In genomic region chr20:23629017-23629541, GRCh38 we compare ENCODE assay signal across 1 cellular context.
TF ChIP-seq lines count a peak whose summit lies in the region.

No MANE protein-coding gene starts in this region.

TF ChIP-seq in HepG2, 621 proteins besides CTCF, POLR2A, EP300 and RAD21 (continued from another document and continues in another):
- TF ChIP-seq ZNF18 (CRISPR knock-in tag; IDR thresholded peaks at IDR 0.05; ENCODE audit: insufficient replicate concordance), result peak; percentile 67
- TF ChIP-seq ZNF788 (CRISPR knock-in tag; IDR thresholded peaks at IDR 0.05; ENCODE audit: borderline replicate concordance), result peak; percentile 86; the same call in 1 of the 2 replicates
- TF ChIP-seq RFXANK (CRISPR knock-in tag; IDR thresholded peaks at IDR 0.05), result peak; percentile 84
- TF ChIP-seq MXD1 (CRISPR knock-in tag; IDR thresholded peaks at IDR 0.05), result peak; percentile 23
- peak; percentile 55; the same call in 1 of the 2 replicates for TF ChIP-seq ZNF652 (CRISPR knock-in tag; IDR thresholded peaks at IDR 0.05; ENCODE audit: borderline replicate concordance, low read depth)
- TF ChIP-seq TARDBP (CRISPR knock-in tag; IDR thresholded peaks at IDR 0.05), result peak; percentile 92
- TF ChIP-seq ATF4 (CRISPR knock-in tag; IDR thresholded peaks at IDR 0.05), result peak in 1 of 2 experiments; percentile 72; a peak in 2 of 4 replicates
- TF ChIP-seq MYNN (CRISPR knock-in tag; IDR thresholded peaks at IDR 0.05; ENCODE audit: low read depth), result 0 out of 2 replicates have a peak, but pooled peaks have one; percentile 67
- TF ChIP-seq MAFF (IDR thresholded peaks at IDR 0.05; ENCODE audit: low read depth, low read length), result peak; percentile 48; the same call in 1 of the 2 replicates
- TF ChIP-seq ZNF792 (CRISPR knock-in tag; IDR thresholded peaks at IDR 0.05), result peak; percentile 55
- TF ChIP-seq HCFC1 (IDR thresholded peaks at IDR 0.05; ENCODE audit: low read depth, low read length), result no peak
- peak; percentile 89 for TF ChIP-seq NR2F6 (IDR thresholded peaks at IDR 0.05)
- TF ChIP-seq NR2F6 (CRISPR knock-in tag; IDR thresholded peaks at IDR 0.05), result peak; percentile 96
- no peak for TF ChIP-seq PAX8 (CRISPR knock-in tag; IDR thresholded peaks at IDR 0.05; ENCODE audit: borderline replicate concordance)
- peak; percentile 91 for TF ChIP-seq MYPOP (CRISPR knock-in tag; IDR thresholded peaks at IDR 0.05)
- peak; percentile 64; the same call in 1 of the 2 replicates for TF ChIP-seq ZBTB7B (CRISPR knock-in tag; IDR thresholded peaks at IDR 0.05)
- peak; percentile 81; the same call in 1 of the 2 replicates for TF ChIP-seq CREBL2 (CRISPR knock-in tag; IDR thresholded peaks at IDR 0.05; ENCODE audit: borderline replicate concordance)
- peak; percentile 91 for TF ChIP-seq HNF4G (IDR thresholded peaks at IDR 0.05; ENCODE audit: borderline replicate concordance, low read depth, low read length)
- TF ChIP-seq HNF4G (CRISPR knock-in tag; IDR thresholded peaks at IDR 0.05; ENCODE audit: borderline replicate concordance, low read depth), result peak; percentile 94
- TF ChIP-seq SRY (CRISPR knock-in tag; IDR thresholded peaks at IDR 0.05), result peak; percentile 62; the same call in 1 of the 2 replicates
- TF ChIP-seq GPBP1L1 (CRISPR knock-in tag; IDR thresholded peaks at IDR 0.05), result no peak
- peak; percentile 93 for TF ChIP-seq CBX5 (CRISPR knock-in tag; IDR thresholded peaks at IDR 0.05; ENCODE audit: borderline replicate concordance)
- TF ChIP-seq ZNF101 (CRISPR knock-in tag; IDR thresholded peaks at IDR 0.05; ENCODE audit: borderline replicate concordance, low read depth), result no peak
- TF ChIP-seq ZNF574 (CRISPR knock-in tag; IDR thresholded peaks at IDR 0.05), result peak; percentile 65
- peak; percentile 82; the same call in 1 of the 2 replicates for TF ChIP-seq CSRNP1 (CRISPR knock-in tag; IDR thresholded peaks at IDR 0.05)
- TF ChIP-seq GFI1 (CRISPR knock-in tag; IDR thresholded peaks at IDR 0.05; ENCODE audit: borderline replicate concordance), result no peak; the same call in 1 of the 2 replicates
- TF ChIP-seq ZNF580 (CRISPR knock-in tag; IDR thresholded peaks at IDR 0.05; ENCODE audit: borderline replicate concordance, low read depth), result peak; percentile 89; the same call in 1 of the 2 replicates
- TF ChIP-seq KDM6A (CRISPR knock-in tag; IDR thresholded peaks at IDR 0.05; ENCODE audit: low read depth), result peak; percentile 92; the same call in 1 of the 2 replicates
- peak; percentile 96 for TF ChIP-seq BCL6 (CRISPR knock-in tag; IDR thresholded peaks at IDR 0.05)
- TF ChIP-seq ELF1 (CRISPR knock-in tag; IDR thresholded peaks at IDR 0.05), result no peak; the same call in 1 of the 2 replicates
- no peak for TF ChIP-seq MBD4 (IDR thresholded peaks at IDR 0.05; ENCODE audit: borderline replicate concordance, low read length)
- TF ChIP-seq ZBTB4 (CRISPR knock-in tag; IDR thresholded peaks at IDR 0.05; ENCODE audit: borderline replicate concordance), result no peak; the same call in 1 of the 2 replicates
- no peak for TF ChIP-seq SRSF9 (IDR thresholded peaks at IDR 0.05; ENCODE audit: borderline replicate concordance, insufficient read depth, low read depth, low read length, poor library complexity, severe bottlenecking)
- no peak for TF ChIP-seq GZF1 (CRISPR knock-in tag; IDR thresholded peaks at IDR 0.05)
- TF ChIP-seq ATF7-NPFF (CRISPR knock-in tag; IDR thresholded peaks at IDR 0.05; ENCODE audit: low read depth), result no peak
- TF ChIP-seq MED1 (CRISPR knock-in tag; IDR thresholded peaks at IDR 0.05), result peak; percentile 88
- TF ChIP-seq ZFP90 (CRISPR knock-in tag; IDR thresholded peaks at IDR 0.05; ENCODE audit: borderline replicate concordance), result peak; percentile 66
- no peak for TF ChIP-seq ZNF432 (CRISPR knock-in tag; IDR thresholded peaks at IDR 0.05; ENCODE audit: borderline replicate concordance)
- no peak for TF ChIP-seq U2AF2 (IDR thresholded peaks at IDR 0.05; ENCODE audit: low read depth, low read length)
- TF ChIP-seq ARID5B (CRISPR knock-in tag; IDR thresholded peaks at IDR 0.05), result peak; percentile 97
- TF ChIP-seq TBP (CRISPR knock-in tag; IDR thresholded peaks at IDR 0.05), result no peak
- no peak for TF ChIP-seq ZNF282 (IDR thresholded peaks at IDR 0.05; ENCODE audit: partially characterized antibody)
